1 cellular context compared by ENCODE assay signal in the genomic region with DNA sequence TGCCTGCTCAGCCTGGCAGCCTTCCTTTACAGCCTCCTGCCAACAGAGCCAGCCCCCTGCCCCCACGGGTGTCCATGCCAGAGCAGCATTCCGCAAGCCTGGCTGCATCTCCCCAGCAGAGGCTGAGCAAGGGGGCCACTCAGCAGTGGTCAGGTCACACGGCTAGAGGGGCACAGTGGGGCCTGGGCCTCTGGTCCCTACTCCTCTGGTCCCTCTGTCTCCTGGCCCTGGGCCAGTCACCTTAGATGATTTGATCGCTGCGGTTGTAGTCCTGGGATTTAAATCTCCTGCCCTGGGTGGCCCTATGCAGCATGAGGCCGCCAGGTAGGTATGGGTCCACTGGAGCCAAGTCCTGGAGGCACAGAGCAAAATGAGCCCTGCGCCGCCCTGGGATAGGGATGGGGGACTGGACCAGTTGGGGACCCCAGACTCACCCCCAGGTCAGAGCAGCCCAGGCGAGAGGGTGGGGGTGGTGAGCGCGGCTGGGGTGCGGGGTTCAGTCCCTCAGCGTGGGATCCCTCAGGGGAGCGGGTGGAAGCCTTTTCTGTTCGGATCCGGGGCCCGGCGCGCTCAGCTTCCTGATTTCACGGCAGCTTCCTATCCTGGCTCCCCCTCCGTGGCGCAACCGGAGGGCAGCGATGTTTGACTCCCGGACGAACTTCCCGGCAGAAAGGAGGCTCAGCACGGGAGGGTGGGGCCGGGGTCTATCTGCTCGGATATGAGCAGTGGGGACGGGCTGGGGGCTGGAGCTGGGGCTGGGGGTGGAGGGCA.
TF ChIP-seq lines count a peak whose summit lies in the region.

Gene ZBTB47 (plus strand): TSS at position 138 of the 771 bp plus-strand sequence. CDS start 4,659 bp downstream, outside the sequence.

TF ChIP-seq in GM12878, 131 proteins besides CTCF, POLR2A, EP300 and RAD21 (continued from another document):
- TF ChIP-seq, protein P1, sequence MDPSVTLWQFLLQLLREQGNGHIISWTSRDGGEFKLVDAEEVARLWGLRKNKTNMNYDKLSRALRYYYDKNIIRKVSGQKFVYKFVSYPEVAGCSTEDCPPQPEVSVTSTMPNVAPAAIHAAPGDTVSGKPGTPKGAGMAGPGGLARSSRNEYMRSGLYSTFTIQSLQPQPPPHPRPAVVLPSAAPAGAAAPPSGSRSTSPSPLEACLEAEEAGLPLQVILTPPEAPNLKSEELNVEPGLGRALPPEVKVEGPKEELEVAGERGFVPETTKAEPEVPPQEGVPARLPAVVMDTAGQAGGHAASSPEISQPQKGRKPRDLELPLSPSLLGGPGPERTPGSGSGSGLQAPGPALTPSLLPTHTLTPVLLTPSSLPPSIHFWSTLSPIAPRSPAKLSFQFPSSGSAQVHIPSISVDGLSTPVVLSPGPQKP (IDR thresholded peaks at IDR 0.05; ENCODE audit: low read depth, low read length) = no peak
- no peak for TF ChIP-seq CREB1 (IDR thresholded peaks at IDR 0.05; ENCODE audit: low read depth)
- TF ChIP-seq KDM1A (IDR thresholded peaks at IDR 0.05; ENCODE audit: borderline replicate concordance) = no peak
- no peak for TF ChIP-seq SUZ12 (IDR thresholded peaks at IDR 0.05; ENCODE audit: unreplicated experiment)
- TF ChIP-seq ZNF687 (IDR thresholded peaks at IDR 0.05) = no peak
